ENCODE assay signal across 12 cellular contexts in the genomic region with DNA sequence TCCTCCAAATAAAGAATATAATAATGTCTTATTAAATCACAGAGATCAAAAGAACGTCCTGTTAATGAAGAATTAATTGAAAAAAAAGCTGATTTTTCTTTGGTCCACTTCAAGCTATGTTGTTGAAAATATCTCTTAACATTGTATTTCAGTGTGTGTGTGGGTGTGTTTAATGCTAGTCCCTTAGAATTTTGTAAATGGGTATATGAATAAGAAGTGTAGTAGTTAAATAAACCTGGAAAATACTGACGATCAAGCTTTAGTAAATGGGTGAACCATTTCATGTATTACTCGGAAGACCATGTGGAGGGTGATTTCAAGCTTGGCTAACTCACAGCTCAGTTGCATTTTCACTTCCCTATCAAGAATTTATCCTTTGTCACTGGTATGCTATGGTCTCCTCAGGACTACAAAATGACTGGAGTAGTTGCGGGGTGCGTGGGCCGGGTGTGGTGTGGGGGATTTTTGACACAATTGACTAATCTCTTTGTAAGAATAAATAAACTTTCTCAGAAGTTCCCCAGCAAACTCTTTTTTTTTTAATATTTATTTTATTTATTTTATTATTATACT.
DNase-seq lines count a peak whose midpoint lies in the region; ATAC-seq, FAIRE-seq and TF ChIP-seq lines count a peak whose summit lies in the region.
"Had no signal": no experiment of that assay in that cellular context is flagged by ENCODE, and none has a peak within 500 bp of the region (broad histone marks: within the 10 kb centered on the region; RNA-seq: fewer than 3 reads in every experiment).

No MANE protein-coding gene starts in this region.

- no peak overlapping the region for H3K14ac ChIP-seq in mesenchymal stem cell (ENCODE audit: low read length in 2 of 2)

- CTCF ChIA-PET in SK-N-SH (lab: Yijun Ruan, JAX): no interaction called here

- H3K79me2 ChIP-seq in SK-N-SH (ENCODE audit: insufficient read depth): no peaks in the 10 kb centered on the region

- no peak overlapping the region for H2BK5ac ChIP-seq in mesenchymal stem cell (ENCODE audit: low read depth, low read length, poor library complexity, severe bottlenecking)

- ATAC-seq in HG02588 (IDR thresholded peaks at IDR 0.05; ENCODE audit: unreplicated experiment) (peak; percentile 97), HG03196 (IDR thresholded peaks at IDR 0.05; ENCODE audit: unreplicated experiment) (peak; percentile 95)
- ATAC-seq: K562 had no signal

- no peak for TF ChIP-seq RAD21 in SK-N-SH (IDR thresholded peaks at IDR 0.05; ENCODE audit: low read length)

- H3K23ac ChIP-seq in mesenchymal stem cell (ENCODE audit: low read length in 2 of 2): no peak overlapping the region

- H3K4me3 ChIP-seq in GM06990 (replicated peaks; ENCODE audit: low read depth, low read length) (no peak overlapping the region), SK-N-SH (ENCODE audit: low read depth in 2 of 2, low read length in 1 of 2) (no peak overlapping the region), right atrium auricular region (no peak overlapping the region), mesenchymal stem cell (ENCODE audit: insufficient read depth in 1 of 2, low read depth in 1 of 2, low read length in 2 of 2) (no peak overlapping the region)
- H3K4me3 ChIP-seq: K562, uterus had no signal

- POLR2A ChIA-PET in SK-N-SH (lab: Yijun Ruan, JAX): no interaction called here

- H3K4me1 ChIP-seq in SK-N-SH (ENCODE audit: control insufficient read depth in 1 of 2, insufficient read depth in 2 of 2, low read depth in 1 of 2, low read length in 1 of 2): no peaks in the 10 kb centered on the region
- no peaks in the 10 kb centered on the region for H3K4me1 ChIP-seq in right atrium auricular region
- no peaks in the 10 kb centered on the region for H3K4me1 ChIP-seq in mesenchymal stem cell (ENCODE audit: control insufficient read depth, insufficient read depth, low read depth, low read length)
- H3K4me1 ChIP-seq: uterus had no signal

- no peak overlapping the region for H2BK15ac ChIP-seq in mesenchymal stem cell (ENCODE audit: low read depth, poor library complexity, severe bottlenecking)

- H4K20me1 ChIP-seq in SK-N-SH (ENCODE audit: insufficient read depth): no peaks in the 10 kb centered on the region

- no peak for FAIRE-seq in GM19239 (lab: Jason Lieb, UNC)
- FAIRE-seq: A204.1, K562, TTC549 had no signal

- H3K27me3 ChIP-seq in GM06990 (replicated peaks; ENCODE audit: control insufficient read depth, insufficient read depth, low read length) (no peaks in the 10 kb centered on the region), SK-N-SH (ENCODE audit: insufficient read depth) (no peaks in the 10 kb centered on the region), right atrium auricular region (no peaks in the 10 kb centered on the region), mesenchymal stem cell (ENCODE audit: control insufficient read depth in 1 of 2, insufficient read depth in 1 of 2, low read length in 2 of 2) (no peaks in the 10 kb centered on the region)
- H3K27me3 ChIP-seq: uterus had no signal

- no peak overlapping the region for H2AFZ ChIP-seq in SK-N-SH (ENCODE audit: low read depth)
- no peak overlapping the region for H2AFZ ChIP-seq in mesenchymal stem cell (ENCODE audit: low read depth, low read length)

- H3K9me3 ChIP-seq in SK-N-SH: no peaks in the 10 kb centered on the region
- H3K9me3 ChIP-seq in right atrium auricular region: no peaks in the 10 kb centered on the region
- H3K9me3 ChIP-seq in mesenchymal stem cell (ENCODE audit: control insufficient read depth, low read length): peaks cover 10% of the 10 kb centered on the region
- H3K9me3 ChIP-seq: uterus had no signal

- WGBS in SK-N-SH (ENCODE audit: low lambda C conversion rate): 57% methylated on average over 6 of the region's 6 CpGs
- WGBS in mesenchymal stem cell: 85% methylated on average over 3 of the region's 6 CpGs

- DNase-seq in GM06990 (ENCODE audit: extremely low read depth, insufficient read length) (peak; percentile 43), GM19239 (ENCODE audit: insufficient read length, low spot score) (peak; percentile 2), SK-N-SH (no peak), right atrium auricular region (ENCODE audit: low spot score) (no peak), mesenchymal stem cell (no peak)
- no peak for DNase-seq in activated CD8-positive, alpha-beta memory T cell treated with anti-CD3 and anti-CD28 coated beads, Interleukin-2, amount 50 U/mL, for 48 hours
- DNase-seq: uterus had no signal

- H3K4ac ChIP-seq in mesenchymal stem cell (ENCODE audit: low read depth in 1 of 2, low read length in 2 of 2): no peak overlapping the region

- no peaks in the 10 kb centered on the region for H3K9me2 ChIP-seq in SK-N-SH

- no peak overlapping the region for H4K8ac ChIP-seq in mesenchymal stem cell (ENCODE audit: low read length)

- H3K36me3 ChIP-seq in GM06990 (ENCODE audit: control insufficient read depth, insufficient read depth, low read length): no peaks in the 10 kb centered on the region
- no peaks in the 10 kb centered on the region for H3K36me3 ChIP-seq in SK-N-SH (replicated peaks in 1 of 2; ENCODE audit: control insufficient read depth in 1 of 2, insufficient read depth in 2 of 2, low read length in 1 of 2)
- no peaks in the 10 kb centered on the region for H3K36me3 ChIP-seq in right atrium auricular region
- H3K36me3 ChIP-seq in mesenchymal stem cell (ENCODE audit: control insufficient read depth in 1 of 2, insufficient read depth in 2 of 2, low read depth in 1 of 2, low read length in 2 of 2): no peaks in the 10 kb centered on the region
- H3K36me3 ChIP-seq: uterus had no signal

- no peak overlapping the region for H2BK12ac ChIP-seq in mesenchymal stem cell (ENCODE audit: low read length in 2 of 2)

- H3K9ac ChIP-seq in SK-N-SH (no peak overlapping the region), mesenchymal stem cell (ENCODE audit: low read length) (no peak overlapping the region)

- no peak overlapping the region for H4K91ac ChIP-seq in mesenchymal stem cell (ENCODE audit: low read length)

- no peaks in the 10 kb centered on the region for H3F3A ChIP-seq in SK-N-SH (replicated peaks; ENCODE audit: insufficient read depth)

- H3K4me2 ChIP-seq in SK-N-SH: no peak overlapping the region
- no peak overlapping the region for H3K4me2 ChIP-seq in mesenchymal stem cell (ENCODE audit: low read length, poor library complexity, severe bottlenecking)

- no peak overlapping the region for H3K27ac ChIP-seq in SK-N-SH (ENCODE audit: low read depth in 2 of 2, low read length in 1 of 2)
- H3K27ac ChIP-seq in right atrium auricular region: no peak overlapping the region
- H3K27ac ChIP-seq in mesenchymal stem cell (ENCODE audit: low read length, poor library complexity, severe bottlenecking): no peak overlapping the region
- H3K27ac ChIP-seq: uterus had no signal

- no peak for TF ChIP-seq EP300 in SK-N-SH (IDR thresholded peaks at IDR 0.05; ENCODE audit: borderline replicate concordance in 1 of 2, low read depth in 1 of 2, low read length in 1 of 2)

- no peak overlapping the region for H2AK5ac ChIP-seq in mesenchymal stem cell (ENCODE audit: low read length, severe bottlenecking)

- TF ChIP-seq CTCF in GM06990 (IDR thresholded peaks at IDR 0.05; ENCODE audit: insufficient read depth, low read length, poor library complexity, severe bottlenecking) (no peak), SK-N-SH (IDR thresholded peaks at IDR 0.05) (no peak), right atrium auricular region (IDR thresholded peaks at IDR 0.05) (no peak)

- H3K79me1 ChIP-seq in mesenchymal stem cell (replicated peaks; ENCODE audit: low read length, poor library complexity, severe bottlenecking): no peaks in the 10 kb centered on the region

- H2BK120ac ChIP-seq in mesenchymal stem cell (ENCODE audit: low read depth, low read length): no peak overlapping the region

- H3K18ac ChIP-seq in mesenchymal stem cell (ENCODE audit: low read depth in 1 of 2, low read length in 2 of 2): no peak overlapping the region

TF ChIP-seq in SK-N-SH, 30 proteins besides CTCF, POLR2A, EP300 and RAD21:
- no peak for TF ChIP-seq JUND (IDR thresholded peaks at IDR 0.05)
- TF ChIP-seq ELF1 (IDR thresholded peaks at IDR 0.05): no peak
- TF ChIP-seq, protein P1, sequence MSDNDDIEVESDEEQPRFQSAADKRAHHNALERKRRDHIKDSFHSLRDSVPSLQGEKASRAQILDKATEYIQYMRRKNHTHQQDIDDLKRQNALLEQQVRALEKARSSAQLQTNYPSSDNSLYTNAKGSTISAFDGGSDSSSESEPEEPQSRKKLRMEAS (IDR thresholded peaks at IDR 0.05; ENCODE audit: low read depth): no peak
- TF ChIP-seq POLR2AphosphoS5 (IDR thresholded peaks at IDR 0.05; ENCODE audit: low read depth, low read length): no peak
- TF ChIP-seq MEF2A (IDR thresholded peaks at IDR 0.05; ENCODE audit: borderline replicate concordance, low read depth): no peak
- TF ChIP-seq, protein P2, sequence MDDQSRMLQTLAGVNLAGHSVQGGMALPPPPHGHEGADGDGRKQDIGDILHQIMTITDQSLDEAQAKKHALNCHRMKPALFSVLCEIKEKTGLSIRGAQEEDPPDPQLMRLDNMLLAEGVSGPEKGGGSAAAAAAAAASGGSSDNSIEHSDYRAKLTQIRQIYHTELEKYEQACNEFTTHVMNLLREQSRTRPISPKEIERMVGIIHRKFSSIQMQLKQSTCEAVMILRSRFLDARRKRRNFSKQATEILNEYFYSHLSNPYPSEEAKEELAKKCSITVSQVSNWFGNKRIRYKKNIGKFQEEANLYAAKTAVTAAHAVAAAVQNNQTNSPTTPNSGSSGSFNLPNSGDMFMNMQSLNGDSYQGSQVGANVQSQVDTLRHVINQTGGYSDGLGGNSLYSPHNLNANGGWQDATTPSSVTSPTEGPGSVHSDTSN (IDR thresholded peaks at IDR 0.05): no peak

Comparison
In these comparisons a context has a peak if more than half of its experiments do, and no peak if none do; other contexts are left out.
1. DNase-seq: peak in GM06990 (single experiment) and GM19239 (single experiment); none in SK-N-SH (single experiment), right atrium auricular region (single experiment), activated CD8-positive, alpha-beta memory T cell treated with anti-CD3 and anti-CD28 coated beads, Interleukin-2, amount 50 U/mL, for 48 hours (single experiment) and mesenchymal stem cell (single experiment).